ENCODE assay signal across 1 cellular context in the genomic region with DNA sequence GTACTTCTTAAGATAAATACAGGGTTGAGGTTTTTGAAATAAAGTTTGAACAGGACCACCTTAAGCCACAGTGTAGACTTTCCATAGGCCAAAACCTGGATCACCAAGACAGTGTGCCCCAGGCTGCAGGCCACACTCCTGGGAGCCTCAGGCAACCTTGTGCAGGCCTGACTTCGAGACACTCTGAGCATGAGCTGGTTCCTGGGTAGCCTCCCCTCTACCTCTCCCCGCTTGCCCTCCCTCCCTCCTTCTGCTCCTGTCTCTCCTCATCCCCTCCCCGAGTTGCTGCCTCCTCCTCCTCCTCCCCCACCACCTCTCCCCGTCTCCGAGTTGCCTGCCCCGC.
A peak's percentile ranks its signal among the peaks of the same experiment; 100 is the strongest.
TF ChIP-seq lines count a peak whose summit lies in the region.

No MANE protein-coding gene starts in this region.

TF ChIP-seq in HEK293, 187 proteins besides CTCF, POLR2A, EP300 and RAD21 (continued from another document):
- TF ChIP-seq ZNF19 (tag by site-specific recombination; IDR thresholded peaks at IDR 0.05; ENCODE audit: low read depth) (no peak), ZNF146 (tag by site-specific recombination; IDR thresholded peaks at IDR 0.05) (no peak), ZSCAN16 (tag by site-specific recombination; IDR thresholded peaks at IDR 0.05) (no peak), ZNF843 (tag by site-specific recombination; IDR thresholded peaks at IDR 0.05) (peak; percentile 24; the same call in 1 of the 2 replicates), ZXDB (tag by site-specific recombination; IDR thresholded peaks at IDR 0.05) (peak; percentile 20; the same call in 1 of the 2 replicates), SP3 (tag by site-specific recombination; IDR thresholded peaks at IDR 0.05) (peak; percentile 44), EGR2 (tag by site-specific recombination; IDR thresholded peaks at IDR 0.05; ENCODE audit: low read depth) (peak; percentile 69; the same call in 1 of the 2 replicates), ZBTB17 (tag by site-specific recombination; IDR thresholded peaks at IDR 0.05) (peak; percentile 39; the same call in 1 of the 2 replicates), TCF7L2 (IDR thresholded peaks at IDR 0.05; ENCODE audit: borderline replicate concordance, low read depth, low read length) (no peak), ZBTB20 (tag by site-specific recombination; IDR thresholded peaks at IDR 0.05) (peak; percentile 69), GFI1B (tag by site-specific recombination; IDR thresholded peaks at IDR 0.05) (no peak), KLF16 (tag by site-specific recombination; IDR thresholded peaks at IDR 0.05) (peak; percentile 52; the same call in 1 of the 2 replicates)
- TF ChIP-seq, protein P1, sequence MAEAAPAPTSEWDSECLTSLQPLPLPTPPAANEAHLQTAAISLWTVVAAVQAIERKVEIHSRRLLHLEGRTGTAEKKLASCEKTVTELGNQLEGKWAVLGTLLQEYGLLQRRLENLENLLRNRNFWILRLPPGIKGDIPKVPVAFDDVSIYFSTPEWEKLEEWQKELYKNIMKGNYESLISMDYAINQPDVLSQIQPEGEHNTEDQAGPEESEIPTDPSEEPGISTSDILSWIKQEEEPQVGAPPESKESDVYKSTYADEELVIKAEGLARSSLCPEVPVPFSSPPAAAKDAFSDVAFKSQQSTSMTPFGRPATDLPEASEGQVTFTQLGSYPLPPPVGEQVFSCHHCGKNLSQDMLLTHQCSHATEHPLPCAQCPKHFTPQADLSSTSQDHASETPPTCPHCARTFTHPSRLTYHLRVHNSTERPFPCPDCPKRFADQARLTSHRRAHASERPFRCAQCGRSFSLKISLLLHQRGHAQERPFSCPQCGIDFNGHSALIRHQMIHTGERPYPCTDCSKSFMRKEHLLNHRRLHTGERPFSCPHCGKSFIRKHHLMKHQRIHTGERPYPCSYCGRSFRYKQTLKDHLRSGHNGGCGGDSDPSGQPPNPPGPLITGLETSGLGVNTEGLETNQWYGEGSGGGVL (tag by site-specific recombination; IDR thresholded peaks at IDR 0.05): peak; percentile 97
- TF ChIP-seq, protein P2, sequence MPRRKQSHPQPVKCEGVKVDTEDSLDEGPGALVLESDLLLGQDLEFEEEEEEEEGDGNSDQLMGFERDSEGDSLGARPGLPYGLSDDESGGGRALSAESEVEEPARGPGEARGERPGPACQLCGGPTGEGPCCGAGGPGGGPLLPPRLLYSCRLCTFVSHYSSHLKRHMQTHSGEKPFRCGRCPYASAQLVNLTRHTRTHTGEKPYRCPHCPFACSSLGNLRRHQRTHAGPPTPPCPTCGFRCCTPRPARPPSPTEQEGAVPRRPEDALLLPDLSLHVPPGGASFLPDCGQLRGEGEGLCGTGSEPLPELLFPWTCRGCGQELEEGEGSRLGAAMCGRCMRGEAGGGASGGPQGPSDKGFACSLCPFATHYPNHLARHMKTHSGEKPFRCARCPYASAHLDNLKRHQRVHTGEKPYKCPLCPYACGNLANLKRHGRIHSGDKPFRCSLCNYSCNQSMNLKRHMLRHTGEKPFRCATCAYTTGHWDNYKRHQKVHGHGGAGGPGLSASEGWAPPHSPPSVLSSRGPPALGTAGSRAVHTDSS (tag by site-specific recombination; IDR thresholded peaks at IDR 0.05): no peak
- TF ChIP-seq, protein P3, sequence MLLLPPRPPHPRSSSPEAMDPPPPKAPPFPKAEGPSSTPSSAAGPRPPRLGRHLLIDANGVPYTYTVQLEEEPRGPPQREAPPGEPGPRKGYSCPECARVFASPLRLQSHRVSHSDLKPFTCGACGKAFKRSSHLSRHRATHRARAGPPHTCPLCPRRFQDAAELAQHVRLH (tag by site-specific recombination; IDR thresholded peaks at IDR 0.05): 0 out of 2 replicates have a peak, but pooled peaks have one; percentile 36
- TF ChIP-seq, protein P4, sequence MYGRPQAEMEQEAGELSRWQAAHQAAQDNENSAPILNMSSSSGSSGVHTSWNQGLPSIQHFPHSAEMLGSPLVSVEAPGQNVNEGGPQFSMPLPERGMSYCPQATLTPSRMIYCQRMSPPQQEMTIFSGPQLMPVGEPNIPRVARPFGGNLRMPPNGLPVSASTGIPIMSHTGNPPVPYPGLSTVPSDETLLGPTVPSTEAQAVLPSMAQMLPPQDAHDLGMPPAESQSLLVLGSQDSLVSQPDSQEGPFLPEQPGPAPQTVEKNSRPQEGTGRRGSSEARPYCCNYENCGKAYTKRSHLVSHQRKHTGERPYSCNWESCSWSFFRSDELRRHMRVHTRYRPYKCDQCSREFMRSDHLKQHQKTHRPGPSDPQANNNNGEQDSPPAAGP (tag by site-specific recombination; IDR thresholded peaks at IDR 0.05): 0 out of 2 replicates have a peak, but pooled peaks have one; percentile 29
- TF ChIP-seq, protein P5, sequence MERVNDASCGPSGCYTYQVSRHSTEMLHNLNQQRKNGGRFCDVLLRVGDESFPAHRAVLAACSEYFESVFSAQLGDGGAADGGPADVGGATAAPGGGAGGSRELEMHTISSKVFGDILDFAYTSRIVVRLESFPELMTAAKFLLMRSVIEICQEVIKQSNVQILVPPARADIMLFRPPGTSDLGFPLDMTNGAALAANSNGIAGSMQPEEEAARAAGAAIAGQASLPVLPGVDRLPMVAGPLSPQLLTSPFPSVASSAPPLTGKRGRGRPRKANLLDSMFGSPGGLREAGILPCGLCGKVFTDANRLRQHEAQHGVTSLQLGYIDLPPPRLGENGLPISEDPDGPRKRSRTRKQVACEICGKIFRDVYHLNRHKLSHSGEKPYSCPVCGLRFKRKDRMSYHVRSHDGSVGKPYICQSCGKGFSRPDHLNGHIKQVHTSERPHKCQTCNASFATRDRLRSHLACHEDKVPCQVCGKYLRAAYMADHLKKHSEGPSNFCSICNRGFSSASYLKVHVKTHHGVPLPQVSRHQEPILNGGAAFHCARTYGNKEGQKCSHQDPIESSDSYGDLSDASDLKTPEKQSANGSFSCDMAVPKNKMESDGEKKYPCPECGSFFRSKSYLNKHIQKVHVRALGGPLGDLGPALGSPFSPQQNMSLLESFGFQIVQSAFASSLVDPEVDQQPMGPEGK (tag by site-specific recombination; IDR thresholded peaks at IDR 0.05): peak; percentile 85
TF ChIP-seq in HEK293: peak in this region for 17.
